ENCODE assay signal across 4 cellular contexts in genomic region chr2:128109243-128109642, GRCh38.
TF ChIP-seq lines count a peak whose summit lies in the region.

No MANE protein-coding gene starts in this region.

TF ChIP-seq in HepG2, 621 proteins besides CTCF, POLR2A, EP300 and RAD21:
- TF ChIP-seq ZNF121 (CRISPR knock-in tag; IDR thresholded peaks at IDR 0.05) (peak; percentile 74; the same call in 1 of the 2 replicates), POGZ (CRISPR knock-in tag; IDR thresholded peaks at IDR 0.05) (no peak), FOXK1 (CRISPR knock-in tag; IDR thresholded peaks at IDR 0.05; ENCODE audit: borderline replicate concordance, low read depth) (no peak), POLR2AphosphoS2 (IDR thresholded peaks at IDR 0.05; ENCODE audit: low read depth, low read length) (no peak), PRDM10 (CRISPR knock-in tag; IDR thresholded peaks at IDR 0.05; ENCODE audit: low read depth) (no peak), ZBTB7A (CRISPR knock-in tag; IDR thresholded peaks at IDR 0.05) (no peak)

TF ChIP-seq in HEK293, 187 proteins besides CTCF, POLR2A, EP300 and RAD21 (continues in another document):
- TF ChIP-seq ZNF121 (tag by site-specific recombination; IDR thresholded peaks at IDR 0.05) (peak; percentile 73), PRDM4 (tag by site-specific recombination; IDR thresholded peaks at IDR 0.05) (no peak), ZNF792 (tag by site-specific recombination; IDR thresholded peaks at IDR 0.05) (no peak), PRDM2 (tag by site-specific recombination; IDR thresholded peaks at IDR 0.05; ENCODE audit: borderline replicate concordance) (no peak), REPIN1 (tag by site-specific recombination; IDR thresholded peaks at IDR 0.05; ENCODE audit: low read depth) (no peak), ZNF157 (tag by site-specific recombination; IDR thresholded peaks at IDR 0.05) (no peak)

TF ChIP-seq in WTC11, 78 proteins besides CTCF, POLR2A, EP300 and RAD21:
- TF ChIP-seq ZNF138 (CRISPR knock-in tag; conservative IDR thresholded peaks at IDR 0.05) (no peak), ZNF121 (CRISPR knock-in tag; IDR thresholded peaks at IDR 0.05) (peak; percentile 70; the same call in 1 of the 2 replicates)

TF ChIP-seq in K562, 482 proteins besides CTCF, POLR2A, EP300 and RAD21:
- TF ChIP-seq PREB (CRISPR knock-in tag; IDR thresholded peaks at IDR 0.05) = no peak
- peak; percentile 76 for TF ChIP-seq ZNF121 (CRISPR knock-in tag; conservative IDR thresholded peaks at IDR 0.05)
